ENCODE assay signal across 8 cellular contexts in the genomic region with DNA sequence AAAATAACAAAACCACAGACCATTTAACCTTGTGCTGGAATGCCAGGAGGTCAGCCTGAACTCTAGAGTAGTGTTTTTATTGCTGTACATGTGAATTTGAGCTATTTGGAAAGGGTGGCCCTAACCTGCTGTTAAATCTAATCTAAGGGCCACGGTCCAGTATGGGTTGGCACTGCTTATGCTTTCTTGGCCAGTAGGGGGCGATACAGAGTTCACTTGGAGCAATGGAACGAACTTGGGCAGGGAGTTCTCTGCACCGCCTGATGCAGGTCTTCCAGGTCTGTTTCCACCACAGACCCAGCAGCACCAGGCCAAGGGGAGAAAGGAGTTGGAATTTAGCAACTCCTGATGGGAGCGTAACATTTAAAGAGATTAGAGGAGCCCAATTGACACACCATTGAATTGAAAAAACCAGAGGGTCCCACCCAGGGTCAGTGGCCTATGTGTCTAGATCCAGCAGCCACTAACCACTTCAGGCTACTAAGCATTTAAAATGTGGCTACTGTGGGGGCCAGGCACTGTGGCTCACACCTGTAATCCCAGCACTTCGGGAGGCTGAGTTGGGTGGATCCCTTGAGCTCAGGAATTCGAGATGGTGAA.
DNase-seq lines count a peak whose midpoint lies in the region; ATAC-seq and TF ChIP-seq lines count a peak whose summit lies in the region.

No MANE protein-coding gene starts in this region.

- no peak overlapping the region for H3K23ac ChIP-seq in neuronal stem cell (ENCODE audit: low read depth, low read length, poor library complexity)

- H2BK15ac ChIP-seq in neuronal stem cell (ENCODE audit: low read length), result no peak overlapping the region

- no peak overlapping the region for H2BK5ac ChIP-seq in neuronal stem cell (ENCODE audit: low read length)

- H4K91ac ChIP-seq in neuronal stem cell (ENCODE audit: low read depth, low read length, poor library complexity), result no peak overlapping the region

- no peak overlapping the region for H2BK12ac ChIP-seq in neuronal stem cell (ENCODE audit: low read length)

- no peak overlapping the region for H3K4ac ChIP-seq in neuronal stem cell (ENCODE audit: low read length)

- H2BK120ac ChIP-seq in neuronal stem cell (ENCODE audit: low read depth, low read length), result no peak overlapping the region

- TF ChIP-seq CTCF in heart left ventricle (IDR thresholded peaks at IDR 0.05) (peak; percentile 39 to 72 (median 56)), right atrium auricular region (IDR thresholded peaks at IDR 0.05) (peak in 1 of 2 donors; percentile 67), fibroblast of villous mesenchyme (IDR thresholded peaks at IDR 0.05; ENCODE audit: insufficient read depth, low read depth, low read length) (peak; percentile 69)

- no peak overlapping the region for H3K18ac ChIP-seq in neuronal stem cell (ENCODE audit: low read length)

- ATAC-seq in heart left ventricle (peak in 1 of 4 donors; percentile 31), HG02938 (IDR thresholded peaks at IDR 0.05; ENCODE audit: unreplicated experiment) (no peak)

- H3K36me3 ChIP-seq in heart left ventricle, result peaks cover 0 to 14% (median 0%) of the 10 kb centered on the region in 9 donors
- peaks cover 7% of the 10 kb centered on the region for H3K36me3 ChIP-seq in right atrium auricular region
- peaks cover 0 to 5% of the 10 kb centered on the region in 2 donors for H3K36me3 ChIP-seq in neuronal stem cell (replicated peaks in 1 of 2; ENCODE audit: control insufficient read depth in 2 of 2, insufficient read depth in 2 of 2, low read length in 2 of 2)

- no peak overlapping the region for H3K14ac ChIP-seq in neuronal stem cell (ENCODE audit: low read length)

- no peak overlapping the region for H3K4me2 ChIP-seq in neuronal stem cell (ENCODE audit: insufficient read depth, low read length, poor library complexity, severe bottlenecking)

- H3K4me1 ChIP-seq in heart left ventricle (peaks cover 0 to 24% (median 12%) of the 10 kb centered on the region in 12 donors), right atrium auricular region (peaks cover 0 to 16% of the 10 kb centered on the region in 2 donors), neuronal stem cell (ENCODE audit: control insufficient read depth in 2 of 2, insufficient read depth in 1 of 2, low read depth in 1 of 2, low read length in 2 of 2) (peaks cover 14 to 16% of the 10 kb centered on the region in 2 donors)

- H3K79me1 ChIP-seq in neuronal stem cell (ENCODE audit: low read depth, low read length), result peaks cover 2% of the 10 kb centered on the region

- H2AFZ ChIP-seq in neuronal stem cell (ENCODE audit: low read length), result no peak overlapping the region

- DNase-seq in heart left ventricle (no peak), right atrium auricular region (ENCODE audit: low spot score) (no peak), NCI-H69 (lab: John Stamatoyannopoulos, UW) (peak; percentile 67), activated T-cell treated with anti-CD3 and anti-CD28 coated beads for 24 hours (ENCODE audit: low read depth) (peak; percentile 55), fibroblast of villous mesenchyme (ENCODE audit: low read depth) (no peak), neuronal stem cell (ENCODE audit: low spot score) (no peak)
- DNase-seq in stimulated activated CD4-positive, alpha-beta T cell treated with anti-CD3 and anti-CD28 coated beads, Interleukin-1b, Interleukin-23, amount 100 ng/mL, for 4 hours (ENCODE audit: low read depth in 2 of 2), result peak; percentile 47 to 70

- H2AK5ac ChIP-seq in neuronal stem cell (ENCODE audit: low read depth, low read length), result no peak overlapping the region

- 79 to 86% (median 81%) methylated on average over 7 of the region's 7 CpGs for WGBS in heart left ventricle, 4 donors
- WGBS in neuronal stem cell (ENCODE audit: extremely low coverage in 2 of 2, insufficient read length in 2 of 2, insufficient replicate concordance in 1 of 2), 2 donors, result no CpG with 5 or more reads among the region's 7 CpGs

- H3K4me3 ChIP-seq in heart left ventricle (no peak overlapping the region), right atrium auricular region (no peak overlapping the region), fibroblast of villous mesenchyme (ENCODE audit: low read depth, low read length) (no peak overlapping the region), neuronal stem cell (ENCODE audit: low read length in 2 of 2) (no peak overlapping the region)

- H3K27me3 ChIP-seq in heart left ventricle (no peaks in the 10 kb centered on the region), right atrium auricular region (no peaks in the 10 kb centered on the region), neuronal stem cell (ENCODE audit: control insufficient read depth in 3 of 3, insufficient read depth in 3 of 3, low read depth in 1 of 3, low read length in 3 of 3) (no peaks in the 10 kb centered on the region)

- H3K9me3 ChIP-seq in heart left ventricle (no peaks in the 10 kb centered on the region), right atrium auricular region (no peaks in the 10 kb centered on the region), neuronal stem cell (replicated peaks in 1 of 2; ENCODE audit: control insufficient read depth in 2 of 2, insufficient read depth in 1 of 2, low read depth in 1 of 2, low read length in 2 of 2) (no peaks in the 10 kb centered on the region)

- H3K27ac ChIP-seq in heart left ventricle, result no peak overlapping the region
- H3K27ac ChIP-seq in right atrium auricular region, result no peak overlapping the region
- no peak overlapping the region for H3K27ac ChIP-seq in neuronal stem cell (replicated peaks; ENCODE audit: low read length)

- no peak overlapping the region for H3K9ac ChIP-seq in neuronal stem cell (ENCODE audit: low read depth, low read length, poor library complexity)

- intact Hi-C loops in heart left ventricle (cut with DNase I), result loop anchor here in 9 of 10 donors (5.0 to 10.0 kb wide), 9 partner anchors 98 to 508 kb away; a partner anchor contains a TSS

- TF ChIP-seq POLR2A in heart left ventricle (IDR thresholded peaks at IDR 0.05), result no peak

- no peak overlapping the region for H4K8ac ChIP-seq in neuronal stem cell (ENCODE audit: low read depth, low read length)

Comparison
In these comparisons a context has a peak if more than half of its experiments do, and no peak if none do; other contexts are left out.
1. DNase-seq: peak in NCI-H69 (single experiment), activated T-cell treated with anti-CD3 and anti-CD28 coated beads for 24 hours (single experiment) and stimulated activated CD4-positive, alpha-beta T cell treated with anti-CD3 and anti-CD28 coated beads, Interleukin-1b, Interleukin-23, amount 100 ng/mL, for 4 hours (2 of 2); none in heart left ventricle (0 of 5), right atrium auricular region (single experiment), fibroblast of villous mesenchyme (single experiment) and neuronal stem cell (single experiment).